ENCODE assay signal across 1 cellular context in the genomic region with DNA sequence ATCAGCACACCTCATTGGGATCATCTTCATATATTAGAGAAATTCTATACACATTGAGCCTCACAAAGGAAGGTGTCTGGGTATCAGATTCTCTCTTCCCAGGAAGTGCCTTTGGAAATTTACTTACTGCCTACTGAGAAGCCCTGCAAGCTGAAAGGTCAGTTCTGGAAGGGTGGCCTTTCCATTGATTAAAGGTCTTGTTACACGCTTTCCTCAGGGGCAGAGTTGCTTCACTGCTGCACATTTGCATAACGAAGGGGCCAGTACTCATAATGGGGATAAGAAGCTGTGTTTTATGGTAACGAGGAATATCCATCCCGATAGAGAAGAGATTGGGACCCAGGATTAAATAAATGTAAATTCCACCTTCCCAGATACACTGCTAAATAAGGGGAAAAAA.
TF ChIP-seq lines count a peak whose summit lies in the region.

No MANE protein-coding gene starts in this region.

TF ChIP-seq in HepG2, 621 proteins besides CTCF, POLR2A, EP300 and RAD21:
- TF ChIP-seq, protein P1, sequence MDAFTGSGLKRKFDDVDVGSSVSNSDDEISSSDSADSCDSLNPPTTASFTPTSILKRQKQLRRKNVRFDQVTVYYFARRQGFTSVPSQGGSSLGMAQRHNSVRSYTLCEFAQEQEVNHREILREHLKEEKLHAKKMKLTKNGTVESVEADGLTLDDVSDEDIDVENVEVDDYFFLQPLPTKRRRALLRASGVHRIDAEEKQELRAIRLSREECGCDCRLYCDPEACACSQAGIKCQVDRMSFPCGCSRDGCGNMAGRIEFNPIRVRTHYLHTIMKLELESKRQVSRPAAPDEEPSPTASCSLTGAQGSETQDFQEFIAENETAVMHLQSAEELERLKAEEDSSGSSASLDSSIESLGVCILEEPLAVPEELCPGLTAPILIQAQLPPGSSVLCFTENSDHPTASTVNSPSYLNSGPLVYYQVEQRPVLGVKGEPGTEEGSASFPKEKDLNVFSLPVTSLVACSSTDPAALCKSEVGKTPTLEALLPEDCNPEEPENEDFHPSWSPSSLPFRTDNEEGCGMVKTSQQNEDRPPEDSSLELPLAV (CRISPR knock-in tag; conservative IDR thresholded peaks at IDR 0.05; ENCODE audit: low read depth), result no peak
- peak; percentile 39; the same call in 1 of the 2 replicates for TF ChIP-seq SIX4 (CRISPR knock-in tag; IDR thresholded peaks at IDR 0.05)
TF ChIP-seq in HepG2: peak in this region for 1.
